ENCODE assay signal across 7 cellular contexts in genomic region chr2:25228848-25229674, GRCh38.
A peak's percentile ranks its signal among the peaks of the same experiment; 100 is the strongest.
DNase-seq lines count a peak whose midpoint lies in the region; ATAC-seq lines count a peak whose summit lies in the region.

No MANE protein-coding gene starts in this region.

- ATAC-seq in left cardiac atrium = peak; percentile 84 to 87

- intact Hi-C loops in left cardiac atrium (cut with DNase I) = no loop called here

- DNase-seq in EH (ENCODE audit: low read depth) (peak; percentile 81), HS-5 (ENCODE audit: low read depth) (peak; percentile 28), NCI-H82 (lab: John Stamatoyannopoulos, UW) (peak; percentile 96), amniotic epithelial cell (ENCODE audit: low read depth) (peak; percentile 58), left cardiac atrium (peak; percentile 85), pulmonary artery endothelial cell (ENCODE audit: low read depth, low spot score) (peak; percentile 46), NK-92 (lab: John Stamatoyannopoulos, UW; ENCODE audit: unreplicated experiment) (no peak)
